9 cellular contexts compared by ENCODE assay signal in genomic region chr3:93973160-93974126, GRCh38. TPM values are rescaled to one million over a fixed set of nuclear protein-coding genes. Genes with fewer than 3 reads are reported as not detected.
A peak's percentile ranks its signal among the peaks of the same experiment; 100 is the strongest.
DNase-seq lines count a peak whose midpoint lies in the region; ATAC-seq, FAIRE-seq and TF ChIP-seq lines count a peak whose summit lies in the region.
"Had no signal": no experiment of that assay in that cellular context is flagged by ENCODE, and none has a peak within 500 bp of the region (broad histone marks: within the 10 kb centered on the region; RNA-seq: fewer than 3 reads in every experiment).

Gene PROS1, minus strand, starts transcription at chr3:93973896. Its CDS starts 147 bp downstream, at chr3:93973749.

- peak within 1 kb of the TSS; percentile 48 to 88 (median 68) for H3K9ac ChIP-seq in subcutaneous abdominal adipose tissue (ENCODE audit: low read length in 5 of 5)

- ATAC-seq in GM21526 (IDR thresholded peaks at IDR 0.05; ENCODE audit: low FRiP score, unreplicated experiment), result peak; percentile 84
- peak; percentile 92 to 96 for ATAC-seq in naive thymus-derived CD8-positive, alpha-beta T cell

- peak within 1 kb of the TSS; percentile 95 for H3K27ac ChIP-seq in subcutaneous abdominal adipose tissue (ENCODE audit: low read depth, low read length)

- peak within 1 kb of the TSS in 3 of 10 donors; percentile 39 to 82 (median 41) for H3K27ac Mint-ChIP-seq in naive thymus-derived CD8-positive, alpha-beta T cell

- H3K27me3 ChIP-seq in subcutaneous abdominal adipose tissue (ENCODE audit: control insufficient read depth in 5 of 5, insufficient read depth in 4 of 5, low read length in 5 of 5), result no peaks in the 10 kb centered on the region

- DNase-seq in D721Med (ENCODE audit: insufficient read length, low spot score) (no peak), HUDEP-2 (lab: John Stamatoyannopoulos, UW; ENCODE audit: unreplicated experiment in 76 of 76) (peak in 74 of 76 experiments; percentile 30 to 87 (median 75)), RPMI7951 (ENCODE audit: low read depth) (peak; percentile 68), foreskin fibroblast (peak; percentile 83 to 93)
- peak; percentile 12 for DNase-seq in activated gamma-delta T cell treated with anti-CD3 and anti-CD28 coated beads, Interleukin-2, amount 50 U/mL, for 16 hours (ENCODE audit: low read depth)
- DNase-seq in naive thymus-derived CD8-positive, alpha-beta T cell, result peak; percentile 8 to 56 (median 32)

- H3K4me3 ChIP-seq in foreskin fibroblast (ENCODE audit: low read depth in 1 of 2, low read length in 2 of 2) (peak within 1 kb of the TSS; percentile 54 to 67), subcutaneous abdominal adipose tissue (ENCODE audit: low read depth in 1 of 5, low read length in 5 of 5) (peak within 1 kb of the TSS; percentile 59 to 81 (median 67))

- no peaks in the 10 kb centered on the region for H3K36me3 Mint-ChIP-seq in naive thymus-derived CD8-positive, alpha-beta T cell

- peaks cover 3 to 16% (median 11%) of the 10 kb centered on the region in 5 donors for H3K4me1 ChIP-seq in subcutaneous abdominal adipose tissue (ENCODE audit: control insufficient read depth in 5 of 5, insufficient read depth in 5 of 5, low read length in 5 of 5)

- FAIRE-seq in D721Med (lab: Jason Lieb, UNC), result no peak
- FAIRE-seq: endometrium had no signal

- no peaks in the 10 kb centered on the region for H3K9me3 Mint-ChIP-seq in naive thymus-derived CD8-positive, alpha-beta T cell

- peaks cover 3 to 13% (median 11%) of the 10 kb centered on the region in 4 donors for H3K4me1 Mint-ChIP-seq in naive thymus-derived CD8-positive, alpha-beta T cell

- H3K9me3 ChIP-seq in subcutaneous abdominal adipose tissue (ENCODE audit: control insufficient read depth in 5 of 5, low read length in 5 of 5), result no peaks in the 10 kb centered on the region

- H3K27me3 Mint-ChIP-seq in naive thymus-derived CD8-positive, alpha-beta T cell, result peaks cover 3 to 19% (median 8%) of the 10 kb centered on the region in 5 donors

- POLR2A ChIA-PET in naive thymus-derived CD8-positive, alpha-beta T cell (lab: Charles Lee), result interaction anchor here (1.3 kb wide), 1 partner anchor 90 kb away, joined by 4 read pairs; the partner anchor contains the start of genes DHFR2 and NSUN3

- H3K36me3 ChIP-seq in subcutaneous abdominal adipose tissue (ENCODE audit: control insufficient read depth in 5 of 5, insufficient read depth in 5 of 5, low read length in 5 of 5), result no peaks in the 10 kb centered on the region

- TF ChIP-seq CTCF in D721Med (IDR thresholded peaks at IDR 0.05; ENCODE audit: insufficient read depth, missing control alignments), result peak; percentile 7
- TF ChIP-seq CTCF in foreskin fibroblast (IDR thresholded peaks at IDR 0.05; ENCODE audit: low read depth, low read length), result no peak

- H3K4me3 Mint-ChIP-seq in naive thymus-derived CD8-positive, alpha-beta T cell, result peak within 1 kb of the TSS; percentile 74 to 89 (median 86)

RNA-seq across cellular contexts. Expression of gene PROS1, which starts in this region (rescaled TPM):
- 4.8 and 6.6 TPM in 2 replicates for total RNA-seq in RPMI7951 (2014; rRNA removed; shearing (Covaris generic))
- not detected for total RNA-seq in naive thymus-derived CD8-positive, alpha-beta T cell
- polyA plus RNA-seq in naive thymus-derived CD8-positive, alpha-beta T cell, result not detected

Comparison
In these comparisons a context has a peak if more than half of its experiments do, and no peak if none do; other contexts are left out.
1. Peak in DNase-seq and ATAC-seq in naive thymus-derived CD8-positive, alpha-beta T cell; RNA of the gene not detected or under 1 TPM.